15 cellular contexts compared by ENCODE assay signal in genomic region chr1:245858683-245859509, GRCh38.
DNase-seq lines count a peak whose midpoint lies in the region; ATAC-seq and TF ChIP-seq lines count a peak whose summit lies in the region.
"Had no signal": no experiment of that assay in that cellular context is flagged by ENCODE, and none has a peak within 500 bp of the region (broad histone marks: within the 10 kb centered on the region; RNA-seq: fewer than 3 reads in every experiment).

No MANE protein-coding gene starts in this region.

- H2AFZ ChIP-seq in OCI-LY7 (ENCODE audit: low read length) = no peak overlapping the region

- H3K4me1 ChIP-seq in liver (ENCODE audit: control insufficient read depth in 4 of 4, insufficient read depth in 4 of 4, low read length in 3 of 4) = no peaks in the 10 kb centered on the region
- no peaks in the 10 kb centered on the region for H3K4me1 ChIP-seq in right lobe of liver
- no peaks in the 10 kb centered on the region for H3K4me1 ChIP-seq in OCI-LY7 (ENCODE audit: insufficient read depth, low read length, poor library complexity, severe bottlenecking)
- no peaks in the 10 kb centered on the region for H3K4me1 ChIP-seq in CD4-positive, alpha-beta memory T cell (ENCODE audit: insufficient read depth, low read length)

- no peak overlapping the region for H3K27ac Mint-ChIP-seq in CD4-positive, alpha-beta memory T cell
- H3K27ac Mint-ChIP-seq: memory B cell had no signal

- H3K36me3 Mint-ChIP-seq in CD4-positive, alpha-beta memory T cell = peaks cover 46 to 85% of the 10 kb centered on the region in 2 donors

- no peaks in the 10 kb centered on the region for H3K4me1 Mint-ChIP-seq in CD4-positive, alpha-beta memory T cell
- H3K4me1 Mint-ChIP-seq: memory B cell had no signal

- TF ChIP-seq RAD21 in liver (IDR thresholded peaks at IDR 0.05) = peak; percentile 20 to 54

- no peaks in the 10 kb centered on the region for H4K20me1 ChIP-seq in OCI-LY7 (ENCODE audit: insufficient read depth, low read length)

- no peak for TF ChIP-seq CTCF in liver (IDR thresholded peaks at IDR 0.05; ENCODE audit: low read depth, low read length, missing input control)
- peak in 1 of 4 donors; percentile 7 for TF ChIP-seq CTCF in right lobe of liver (IDR thresholded peaks at IDR 0.05)
- peak; percentile 70 for TF ChIP-seq CTCF in OCI-LY7 (conservative IDR thresholded peaks at IDR 0.05; ENCODE audit: low read length)
- TF ChIP-seq CTCF in epithelial cell of esophagus (IDR thresholded peaks at IDR 0.05; ENCODE audit: insufficient read depth, low read depth, low read length, missing control alignments) = peak; percentile 14
- no peak for TF ChIP-seq CTCF in RWPE1 (conservative IDR thresholded peaks at IDR 0.05; ENCODE audit: low read depth)

- H3K4me3 Mint-ChIP-seq in CD4-positive, alpha-beta memory T cell = no peak overlapping the region
- H3K4me3 Mint-ChIP-seq: activated naive CD8-positive, alpha-beta T cell treated with anti-CD3 and anti-CD28 coated beads, Interleukin-2, amount 50 U/mL, for 24 hours; memory B cell had no signal

- H3K27me3 ChIP-seq in liver (ENCODE audit: control insufficient read depth in 4 of 4, insufficient read depth in 4 of 4, low read length in 3 of 4) = no peaks in the 10 kb centered on the region
- H3K27me3 ChIP-seq in right lobe of liver = no peaks in the 10 kb centered on the region
- H3K27me3 ChIP-seq in CD4-positive, alpha-beta memory T cell (ENCODE audit: insufficient read depth, low read length) = no peaks in the 10 kb centered on the region
- H3K27me3 ChIP-seq: sigmoid colon had no signal

- H3K27ac ChIP-seq in liver (ENCODE audit: low read depth in 1 of 2, low read length in 2 of 2) (no peak overlapping the region), right lobe of liver (no peak overlapping the region), OCI-LY7 (ENCODE audit: low read depth, low read length, poor library complexity, severe bottlenecking) (no peak overlapping the region), RWPE1 (no peak overlapping the region)
- no peak overlapping the region for H3K27ac ChIP-seq in CD4-positive, alpha-beta memory T cell (ENCODE audit: low read depth, low read length)
- H3K27ac ChIP-seq: sigmoid colon had no signal

- no TSS peak for BruUV-seq in OCI-LY7 (replicated peaks; lab: Mats Ljungman, UMichigan)

- intact Hi-C loops in right lobe of liver (cut with DNase I) (no loop called here), OCI-LY7 (cut with micrococcal nuclease; ENCODE audit: unreplicated experiment) (no loop called here)
- intact Hi-C loops in CD4-positive, alpha-beta memory T cell (cut with micrococcal nuclease) = no loop called here

- WGBS in liver = 85% methylated on average over 7 of the region's 7 CpGs
- 82% methylated on average over 7 of the region's 7 CpGs for WGBS in right lobe of liver (ENCODE audit: insufficient coverage, low coverage, low lambda C conversion rate, missing lambda C conversion rate)

- DNase-seq in right lobe of liver (no peak), OCI-LY7 (ENCODE audit: low spot score) (peak; percentile 36), epithelial cell of esophagus (ENCODE audit: low read depth) (peak; percentile 11), RWPE1 (ENCODE audit: low spot score) (no peak)
- DNase-seq in CD4-positive, alpha-beta memory T cell = no peak
- DNase-seq in activated CD4-positive, alpha-beta T cell treated with anti-CD3 and anti-CD28 coated beads for 1 hour = no peak
- DNase-seq: activated CD4-positive, alpha-beta T cell treated with anti-CD3 and anti-CD28 coated beads, Interleukin-2, amount 50 U/mL, for 4 hours; activated naive CD8-positive, alpha-beta T cell treated with anti-CD3 and anti-CD28 coated beads, Interleukin-2, amount 50 U/mL, for 24 hours; GOT3; NCI-H1048; SHP77 treated with DMSO at 0.1 percent for 48 hours; sigmoid colon had no signal

- H3K9me3 ChIP-seq in liver (ENCODE audit: control insufficient read depth in 4 of 4, low read length in 3 of 4) (peaks cover 0 to 2% (median 0%) of the 10 kb centered on the region in 4 donors), right lobe of liver (no peaks in the 10 kb centered on the region), OCI-LY7 (ENCODE audit: low read length) (no peaks in the 10 kb centered on the region)
- H3K9me3 ChIP-seq in CD4-positive, alpha-beta memory T cell (ENCODE audit: control insufficient read depth in 1 of 2, low read length in 2 of 2) = no peaks in the 10 kb centered on the region
- H3K9me3 ChIP-seq: sigmoid colon had no signal

- H3K4me3 ChIP-seq in liver (ENCODE audit: low read depth in 1 of 3, low read length in 3 of 3) = no peak overlapping the region
- H3K4me3 ChIP-seq in right lobe of liver = no peak overlapping the region
- H3K4me3 ChIP-seq in OCI-LY7 (ENCODE audit: low read depth, low read length, poor library complexity, severe bottlenecking) = no peak overlapping the region
- no peak overlapping the region for H3K4me3 ChIP-seq in epithelial cell of esophagus (ENCODE audit: low read length)
- H3K4me3 ChIP-seq in CD4-positive, alpha-beta memory T cell (ENCODE audit: low read length in 2 of 2) = no peak overlapping the region
- H3K4me3 ChIP-seq: sigmoid colon had no signal

- H3K27me3 Mint-ChIP-seq in CD4-positive, alpha-beta memory T cell = no peaks in the 10 kb centered on the region
- H3K27me3 Mint-ChIP-seq: activated naive CD8-positive, alpha-beta T cell treated with anti-CD3 and anti-CD28 coated beads, Interleukin-2, amount 50 U/mL, for 24 hours; memory B cell had no signal

- H3K9me3 Mint-ChIP-seq in CD4-positive, alpha-beta memory T cell = peaks cover 0 to 7% (median 4%) of the 10 kb centered on the region in 8 donors

- CTCF ChIA-PET in OCI-LY7 (lab: Charles Lee; ENCODE audit: unreplicated experiment) (interaction anchor here (0.5 kb wide), 1 partner anchor 69 kb away, joined by 3 read pairs; no protein-coding TSS in a partner anchor), RWPE1 (lab: Yijun Ruan, JAX) (interaction anchor here (0.7 kb wide), 2 partner anchors 123 to 990 kb away, joined by 3 read pairs; no protein-coding TSS in a partner anchor)
- CTCF ChIA-PET in CD4-positive, alpha-beta memory T cell (lab: Charles Lee; ENCODE audit: partially characterized antibody) = interaction anchor here (1.1 to 1.4 kb wide), 3 partner anchors 30 to 703 kb away, joined by 3 to 5 read pairs (median 4); no protein-coding TSS in a partner anchor

- no peaks in the 10 kb centered on the region for H3K9me2 ChIP-seq in OCI-LY7 (ENCODE audit: insufficient read depth, low read length)

- POLR2A ChIA-PET in OCI-LY7 (lab: Charles Lee) = interaction anchor here (1.4 kb wide), 1 partner anchor 9 kb away, joined by 6 read pairs; no protein-coding TSS in a partner anchor
- POLR2A ChIA-PET in RWPE1 (lab: Yijun Ruan, JAX; ENCODE audit: low non-redundant PET) = no interaction called here
- POLR2A ChIA-PET in CD4-positive, alpha-beta memory T cell (lab: Charles Lee; ENCODE audit: partially characterized antibody) = no interaction called here

- TF ChIP-seq POLR2A in right lobe of liver (IDR thresholded peaks at IDR 0.05) = no peak

- H3K36me3 ChIP-seq in liver (ENCODE audit: control insufficient read depth in 4 of 4, insufficient read depth in 3 of 4, low read depth in 1 of 4, low read length in 3 of 4) (no peaks in the 10 kb centered on the region), right lobe of liver (no peaks in the 10 kb centered on the region), OCI-LY7 (ENCODE audit: insufficient read depth, low read length) (no peaks in the 10 kb centered on the region)
- H3K36me3 ChIP-seq in CD4-positive, alpha-beta memory T cell (ENCODE audit: insufficient read depth, low read length) = peaks cover 10% of the 10 kb centered on the region
- H3K36me3 ChIP-seq: sigmoid colon had no signal

- H3K9ac ChIP-seq in liver (ENCODE audit: low read depth in 1 of 2, low read length in 2 of 2) = no peak overlapping the region

- ATAC-seq in right lobe of liver (no peak), HG03045 (IDR thresholded peaks at IDR 0.05; ENCODE audit: unreplicated experiment) (no peak)

- no peaks in the 10 kb centered on the region for H3K79me2 ChIP-seq in OCI-LY7 (ENCODE audit: insufficient read depth, low read depth, low read length)

- H3K4me2 ChIP-seq in OCI-LY7 (ENCODE audit: low read length) = no peak overlapping the region

TF ChIP-seq in liver, 16 proteins besides CTCF, POLR2A, EP300 and RAD21 (continues in another document):
- TF ChIP-seq TAF1 (conservative IDR thresholded peaks at IDR 0.05) = no peak
- TF ChIP-seq, protein P1, sequence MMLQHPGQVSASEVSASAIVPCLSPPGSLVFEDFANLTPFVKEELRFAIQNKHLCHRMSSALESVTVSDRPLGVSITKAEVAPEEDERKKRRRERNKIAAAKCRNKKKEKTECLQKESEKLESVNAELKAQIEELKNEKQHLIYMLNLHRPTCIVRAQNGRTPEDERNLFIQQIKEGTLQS (IDR thresholded peaks at IDR 0.05) = no peak
- TF ChIP-seq EGR1 (IDR thresholded peaks at IDR 0.05; ENCODE audit: low read depth in 2 of 2) = no peak
- no peak for TF ChIP-seq HNF4G (IDR thresholded peaks at IDR 0.05)
- TF ChIP-seq, protein P2, sequence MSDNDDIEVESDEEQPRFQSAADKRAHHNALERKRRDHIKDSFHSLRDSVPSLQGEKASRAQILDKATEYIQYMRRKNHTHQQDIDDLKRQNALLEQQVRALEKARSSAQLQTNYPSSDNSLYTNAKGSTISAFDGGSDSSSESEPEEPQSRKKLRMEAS (IDR thresholded peaks at IDR 0.05) = no peak
- TF ChIP-seq YY1 (IDR thresholded peaks at IDR 0.05) = no peak
- TF ChIP-seq JUND (IDR thresholded peaks at IDR 0.05) = no peak

Comparison
In these comparisons a context has a peak if more than half of its experiments do, and no peak if none do; other contexts are left out.
1. CTCF ChIP-seq: peak in OCI-LY7 (single experiment) and epithelial cell of esophagus (single experiment); none in liver (single experiment) and RWPE1 (single experiment).
2. DNase-seq: peak in OCI-LY7 (single experiment) and epithelial cell of esophagus (single experiment); none in right lobe of liver (0 of 3), RWPE1 (single experiment), CD4-positive, alpha-beta memory T cell (0 of 5) and activated CD4-positive, alpha-beta T cell treated with anti-CD3 and anti-CD28 coated beads for 1 hour (single experiment).